ENCODE assay signal across 8 cellular contexts in genomic region chr9:100324594-100325200, GRCh38. TPM values are rescaled to one million over a fixed set of nuclear protein-coding genes. Genes with fewer than 3 reads are reported as not detected.
DNase-seq lines count a peak whose midpoint lies in the region; ATAC-seq and TF ChIP-seq lines count a peak whose summit lies in the region.

No MANE protein-coding gene starts in this region.

- no peak for TF ChIP-seq POLR2A in spleen (IDR thresholded peaks at IDR 0.05)

- H3K36me3 Mint-ChIP-seq in natural killer cell = no peaks in the 10 kb centered on the region
- no peaks in the 10 kb centered on the region for H3K36me3 Mint-ChIP-seq in natural killer cell treated with Interleukin-12 subunit alpha and Interleukin-12 subunit beta and Interleukin-15 and Interleukin-18, amount 100 ng/mL, for 72 hours
- peaks cover 25% of the 10 kb centered on the region for H3K36me3 Mint-ChIP-seq in activated CD4-positive, alpha-beta T cell treated with anti-CD3 and anti-CD28 coated beads, Interleukin-2, amount 10 ng/mL, durations not matched to agents 7 days and 5 days (ENCODE audit: low read depth)

- WGBS in spleen, 5 donors = 58 to 70% (median 63%) methylated on average over 4 of the region's 4 CpGs

- H3K4me3 Mint-ChIP-seq in natural killer cell = no peak overlapping the region
- H3K4me3 Mint-ChIP-seq in natural killer cell treated with Interleukin-12 subunit alpha and Interleukin-12 subunit beta and Interleukin-15 and Interleukin-18, amount 100 ng/mL, for 72 hours = no peak overlapping the region
- H3K4me3 Mint-ChIP-seq in activated CD4-positive, alpha-beta T cell treated with anti-CD3 and anti-CD28 coated beads, Interleukin-2, amount 10 ng/mL, durations not matched to agents 7 days and 5 days = no peak overlapping the region

- no peaks in the 10 kb centered on the region for H3K9me3 Mint-ChIP-seq in natural killer cell
- no peaks in the 10 kb centered on the region for H3K9me3 Mint-ChIP-seq in natural killer cell treated with Interleukin-12 subunit alpha and Interleukin-12 subunit beta and Interleukin-15 and Interleukin-18, amount 100 ng/mL, for 72 hours
- no peaks in the 10 kb centered on the region for H3K9me3 Mint-ChIP-seq in activated CD4-positive, alpha-beta T cell treated with anti-CD3 and anti-CD28 coated beads, Interleukin-2, amount 10 ng/mL, durations not matched to agents 7 days and 5 days

- peaks cover 0 to 20% (median 0%) of the 10 kb centered on the region in 6 donors for H3K4me1 ChIP-seq in spleen

- no peak overlapping the region for H3K4me3 ChIP-seq in spleen

- H3K27me3 Mint-ChIP-seq in natural killer cell (ENCODE audit: low read depth in 2 of 2) = no peaks in the 10 kb centered on the region
- H3K27me3 Mint-ChIP-seq in natural killer cell treated with Interleukin-12 subunit alpha and Interleukin-12 subunit beta and Interleukin-15 and Interleukin-18, amount 100 ng/mL, for 72 hours = no peaks in the 10 kb centered on the region
- no peaks in the 10 kb centered on the region for H3K27me3 Mint-ChIP-seq in activated CD4-positive, alpha-beta T cell treated with anti-CD3 and anti-CD28 coated beads, Interleukin-2, amount 10 ng/mL, durations not matched to agents 7 days and 5 days

- ATAC-seq in natural killer cell (no peak), GM19351 (IDR thresholded peaks at IDR 0.05; ENCODE audit: unreplicated experiment) (no peak), GM18861 (IDR thresholded peaks at IDR 0.05; ENCODE audit: unreplicated experiment) (no peak)
- no peak for ATAC-seq in natural killer cell treated with Interleukin-12 subunit alpha and Interleukin-12 subunit beta and Interleukin-15 and Interleukin-18, amount 100 ng/mL, for 72 hours

- intact Hi-C loops in natural killer cell (cut with micrococcal nuclease) = loop anchor here (1.0 to 10.0 kb wide), 4 partner anchors 273 to 1140 kb away; no protein-coding TSS in a partner anchor
- intact Hi-C loops in spleen (cut with DNase I; ENCODE audit: low total_unique reads) = loop anchor here (10.0 kb wide), 1 partner anchor 300 kb away; no protein-coding TSS in a partner anchor

- peaks cover 0 to 11% of the 10 kb centered on the region in 2 donors for H3K4me1 Mint-ChIP-seq in natural killer cell
- H3K4me1 Mint-ChIP-seq in natural killer cell treated with Interleukin-12 subunit alpha and Interleukin-12 subunit beta and Interleukin-15 and Interleukin-18, amount 100 ng/mL, for 72 hours (ENCODE audit: low read depth in 2 of 2) = no peaks in the 10 kb centered on the region
- H3K4me1 Mint-ChIP-seq in activated CD4-positive, alpha-beta T cell treated with anti-CD3 and anti-CD28 coated beads, Interleukin-2, amount 10 ng/mL, durations not matched to agents 7 days and 5 days = peaks cover 6% of the 10 kb centered on the region

- POLR2A ChIA-PET in activated CD4-positive, alpha-beta T cell treated with anti-CD3 and anti-CD28 coated beads, Interleukin-2, amount 10 ng/mL, durations not matched to agents 7 days and 5 days (lab: Charles Lee) = no interaction called here

- CTCF ChIA-PET in activated CD4-positive, alpha-beta T cell treated with anti-CD3 and anti-CD28 coated beads, Interleukin-2, amount 10 ng/mL, durations not matched to agents 7 days and 5 days (lab: Charles Lee) = interaction anchor here (0.6 to 2.6 kb wide), 11 partner anchors 8 to 1140 kb away, joined by 3 to 9 read pairs (median 3); no protein-coding TSS in a partner anchor

- no peak overlapping the region for H3K27ac ChIP-seq in spleen

- DNase-seq in natural killer cell = no peak
- no peak for DNase-seq in natural killer cell treated with Interleukin-12 subunit alpha and Interleukin-12 subunit beta and Interleukin-15 and Interleukin-18, amount 100 ng/mL, for 72 hours (ENCODE audit: low spot score)
- DNase-seq in OCI-M1 (lab: John Stamatoyannopoulos, UW) = peak; percentile 32
- peak; percentile 81 for DNase-seq in fibroblast of peridontal ligament (ENCODE audit: extremely low read depth)
- no peak for DNase-seq in spleen
- no peak for DNase-seq in activated CD4-positive, alpha-beta T cell treated with anti-CD3 and anti-CD28 coated beads, Interleukin-2, amount 10 ng/mL, durations not matched to agents 7 days and 5 days

- peak; percentile 65 for TF ChIP-seq CTCF in natural killer cell (IDR thresholded peaks at IDR 0.05)
- peak in 7 of 11 experiments; percentile 3 to 48 (median 34) for TF ChIP-seq CTCF in spleen (IDR thresholded peaks at IDR 0.05 in 8 of 11, conservative IDR thresholded peaks at IDR 0.05 in 3 of 11)

- no peak overlapping the region for H3K27ac Mint-ChIP-seq in natural killer cell
- H3K27ac Mint-ChIP-seq in natural killer cell treated with Interleukin-12 subunit alpha and Interleukin-12 subunit beta and Interleukin-15 and Interleukin-18, amount 100 ng/mL, for 72 hours = no peak overlapping the region
- no peak overlapping the region for H3K27ac Mint-ChIP-seq in activated CD4-positive, alpha-beta T cell treated with anti-CD3 and anti-CD28 coated beads, Interleukin-2, amount 10 ng/mL, durations not matched to agents 7 days and 5 days

- H3K9me3 ChIP-seq in spleen = no peaks in the 10 kb centered on the region

- no peaks in the 10 kb centered on the region for H3K27me3 ChIP-seq in spleen (replicated peaks in 1 of 7)

- peaks cover 0 to 82% (median 27%) of the 10 kb centered on the region in 6 donors for H3K36me3 ChIP-seq in spleen

RNA-seq across cellular contexts. Expression of gene TEX10, which starts 28.0 kb away (rescaled TPM):
- 10 to 100 TPM; 11.1 to 15.9 (median 13.2) TPM for total RNA-seq in natural killer cell
- 10 to 100 TPM; 17.3 to 37.7 TPM for total RNA-seq in natural killer cell treated with Interleukin-12 subunit alpha and Interleukin-12 subunit beta and Interleukin-15 and Interleukin-18, amount 100 ng/mL, for 72 hours
- total RNA-seq in spleen = 10 to 100 TPM; 15.9 to 26.0 (median 18.6) TPM
- 10 to 100 TPM in 2 of 3 donors, 1 to 10 TPM in 1; 8.6 to 10.8 (median 10.1) TPM for polyA plus RNA-seq in spleen
- total RNA-seq in activated CD4-positive, alpha-beta T cell treated with anti-CD3 and anti-CD28 coated beads, Interleukin-2, amount 10 ng/mL, durations not matched to agents 7 days and 5 days = 10 to 100 TPM; 18.5 to 20.1 TPM

Comparison
In these comparisons a context has a peak if more than half of its experiments do, and no peak if none do; other contexts are left out.
1. DNase-seq: peak in OCI-M1 (single experiment) and fibroblast of peridontal ligament (single experiment); none in natural killer cell (single experiment), natural killer cell treated with Interleukin-12 subunit alpha and Interleukin-12 subunit beta and Interleukin-15 and Interleukin-18, amount 100 ng/mL, for 72 hours (single experiment), spleen (single experiment) and activated CD4-positive, alpha-beta T cell treated with anti-CD3 and anti-CD28 coated beads, Interleukin-2, amount 10 ng/mL, durations not matched to agents 7 days and 5 days (single experiment).